Comparison of ENCODE assay signal across 29 cellular contexts in the genomic region with DNA sequence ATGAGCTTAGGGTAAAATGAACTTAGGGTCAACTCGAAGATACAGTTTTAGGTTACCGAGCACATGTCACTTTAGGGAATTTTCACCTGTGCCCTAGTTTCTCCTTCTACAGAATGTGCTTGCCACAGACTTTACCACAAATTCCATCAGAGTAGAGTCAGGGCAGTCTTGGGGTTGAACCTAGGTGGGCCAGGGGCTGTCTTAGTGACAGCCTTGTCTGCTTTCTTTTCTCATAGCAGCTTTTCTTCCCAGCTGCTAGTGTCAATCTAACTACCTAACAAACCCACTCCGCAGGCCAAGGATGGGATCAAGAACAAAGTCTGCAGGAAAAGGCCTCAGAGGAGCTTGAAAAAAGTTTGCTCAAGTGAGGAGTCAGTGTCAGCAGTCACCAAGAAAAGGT.
"Had no signal": no experiment of that assay in that cellular context is flagged by ENCODE, and none has a peak within 500 bp of the region (broad histone marks: within the 10 kb centered on the region; RNA-seq: fewer than 3 reads in every experiment).

No MANE protein-coding gene starts in this region.

- H3K4me3 ChIP-seq: body of pancreas, esophagus squamous epithelium, left ventricle myocardium inferior, lung, ovary, right lobe of liver, upper lobe of left lung had no signal

- H3K4me1 ChIP-seq: body of pancreas, esophagus squamous epithelium, left ventricle myocardium inferior, right lobe of liver, upper lobe of left lung had no signal

- H3K27me3 ChIP-seq: body of pancreas, esophagus squamous epithelium, neutrophil, ovary, right lobe of liver, upper lobe of left lung had no signal

- H3K36me3 Mint-ChIP-seq: naive B cell; stimulated activated effector memory CD8-positive, alpha-beta T cell treated with anti-CD3 and anti-CD28 coated beads, Interleukin-12 subunit alpha, Interleukin-12 subunit beta, amount 100 ng/mL, for 72 hours had no signal

- H3K36me3 ChIP-seq: esophagus squamous epithelium, left ventricle myocardium inferior, neutrophil, ovary, right lobe of liver, upper lobe of left lung had no signal

- H3K9me3 Mint-ChIP-seq: nephron progenitor cell had no signal

- H3K4me3 Mint-ChIP-seq: activated CD4-positive, alpha-beta memory T cell treated with anti-CD3 and anti-CD28 coated beads, Interleukin-2, amount 10 ng/mL, durations not matched to agents 7 days and 5 days; activated CD4-positive, alpha-beta T cell treated with anti-CD3 and anti-CD28 coated beads, Interleukin-2, amount 10 ng/mL, durations not matched to agents 24 days and 14 days; activated T-cell treated with anti-CD3 and anti-CD28 coated beads, Interleukin-2, amount 50 U/mL, for 4 hours; activated T-helper 17 cell treated with anti-CD3 and anti-CD28 coated beads, Interleukin-2, amount 50 U/mL, for 72 hours; naive B cell; nephron progenitor cell; stimulated activated effector memory CD8-positive, alpha-beta T cell treated with anti-CD3 and anti-CD28 coated beads, Interleukin-12 subunit alpha, Interleukin-12 subunit beta, amount 100 ng/mL, for 72 hours; stimulated activated naive CD8-positive, alpha-beta T cell treated with anti-CD3 and anti-CD28 coated beads, Interleukin-15, amount 100 ng/mL, for 72 hours; T-helper 1 cell treated with Interleukin-12 subunit alpha and Interleukin-12 subunit beta and Interleukin-4 antibody, amounts not matched to agents 30 μg/mL and 1 μg/mL, for 36 hours had no signal

- H3K27ac Mint-ChIP-seq: activated CD4-positive, alpha-beta memory T cell treated with anti-CD3 and anti-CD28 coated beads, Interleukin-2, amount 10 ng/mL, durations not matched to agents 7 days and 5 days; activated CD4-positive, alpha-beta T cell treated with anti-CD3 and anti-CD28 coated beads, Interleukin-2, amount 10 ng/mL, durations not matched to agents 24 days and 14 days; activated T-helper 17 cell treated with anti-CD3 and anti-CD28 coated beads, Interleukin-2, amount 50 U/mL, for 72 hours; naive B cell; nephron progenitor cell; progenitor cell of endocrine pancreas; stimulated activated effector memory CD8-positive, alpha-beta T cell treated with anti-CD3 and anti-CD28 coated beads, Interleukin-12 subunit alpha, Interleukin-12 subunit beta, amount 100 ng/mL, for 72 hours; stimulated activated naive CD8-positive, alpha-beta T cell treated with anti-CD3 and anti-CD28 coated beads, Interleukin-15, amount 100 ng/mL, for 72 hours; T-helper 1 cell treated with Interleukin-12 subunit alpha and Interleukin-12 subunit beta and Interleukin-4 antibody, amounts not matched to agents 30 μg/mL and 1 μg/mL, for 36 hours had no signal

- DNase-seq: activated CD4-positive, alpha-beta memory T cell treated with anti-CD3 and anti-CD28 coated beads, Interleukin-2, amount 10 ng/mL, durations not matched to agents 7 days and 5 days; activated CD4-positive, alpha-beta T cell treated with anti-CD3 and anti-CD28 coated beads, Interleukin-2, amount 10 ng/mL, durations not matched to agents 24 days and 14 days; activated CD4-positive, CD25-positive, alpha-beta regulatory T cell treated with anti-CD3 and anti-CD28 coated beads, Interleukin-2, amount 50 U/mL, for 72 hours; activated gamma-delta T cell treated with Interleukin-2 at 50 U/mL for 16 hours; activated naive CD4-positive, alpha-beta T cell treated with anti-CD3 and anti-CD28 coated beads, Interleukin-2, amount 50 U/mL, for 16 hours; activated T-cell treated with anti-CD3 and anti-CD28 coated beads, Interleukin-2, amount 50 U/mL, for 4 hours; amniotic stem cell; body of pancreas; effector CD8-positive, alpha-beta T cell; esophagus squamous epithelium; foreskin melanocyte; left ventricle myocardium inferior; naive B cell; nephron progenitor cell; ovary; right lobe of liver; small intestine; stimulated activated CD4-positive, alpha-beta T cell treated with anti-CD3 and anti-CD28 coated beads, Interleukin-4, amount 100 ng/mL, for 24 hours; stimulated activated naive CD8-positive, alpha-beta T cell treated with anti-CD3 and anti-CD28 coated beads, Interleukin-15, amount 100 ng/mL, for 72 hours; substantia nigra; T1000; upper lobe of left lung had no signal

- H3K4me1 Mint-ChIP-seq: activated CD4-positive, alpha-beta memory T cell treated with anti-CD3 and anti-CD28 coated beads, Interleukin-2, amount 10 ng/mL, durations not matched to agents 7 days and 5 days; activated CD4-positive, alpha-beta T cell treated with anti-CD3 and anti-CD28 coated beads, Interleukin-2, amount 10 ng/mL, durations not matched to agents 24 days and 14 days; activated T-helper 17 cell treated with anti-CD3 and anti-CD28 coated beads, Interleukin-2, amount 50 U/mL, for 72 hours; naive B cell; nephron progenitor cell; stimulated activated effector memory CD8-positive, alpha-beta T cell treated with anti-CD3 and anti-CD28 coated beads, Interleukin-12 subunit alpha, Interleukin-12 subunit beta, amount 100 ng/mL, for 72 hours; stimulated activated naive CD8-positive, alpha-beta T cell treated with anti-CD3 and anti-CD28 coated beads, Interleukin-15, amount 100 ng/mL, for 72 hours had no signal

- H3K27me3 Mint-ChIP-seq: activated CD4-positive, alpha-beta memory T cell treated with anti-CD3 and anti-CD28 coated beads, Interleukin-2, amount 10 ng/mL, durations not matched to agents 7 days and 5 days; activated CD4-positive, alpha-beta T cell treated with anti-CD3 and anti-CD28 coated beads, Interleukin-2, amount 10 ng/mL, durations not matched to agents 24 days and 14 days; activated T-helper 17 cell treated with anti-CD3 and anti-CD28 coated beads, Interleukin-2, amount 50 U/mL, for 72 hours; naive B cell; progenitor cell of endocrine pancreas; stimulated activated naive CD8-positive, alpha-beta T cell treated with anti-CD3 and anti-CD28 coated beads, Interleukin-15, amount 100 ng/mL, for 72 hours had no signal

- H3K9me3 ChIP-seq: body of pancreas, esophagus squamous epithelium, neutrophil, ovary, right lobe of liver, upper lobe of left lung had no signal

- H3K27ac ChIP-seq: body of pancreas, epithelial cell of prostate, esophagus squamous epithelium, left ventricle myocardium inferior, neutrophil, ovary, right lobe of liver, upper lobe of left lung had no signal
